9 cellular contexts compared by ENCODE assay signal in the genomic region with DNA sequence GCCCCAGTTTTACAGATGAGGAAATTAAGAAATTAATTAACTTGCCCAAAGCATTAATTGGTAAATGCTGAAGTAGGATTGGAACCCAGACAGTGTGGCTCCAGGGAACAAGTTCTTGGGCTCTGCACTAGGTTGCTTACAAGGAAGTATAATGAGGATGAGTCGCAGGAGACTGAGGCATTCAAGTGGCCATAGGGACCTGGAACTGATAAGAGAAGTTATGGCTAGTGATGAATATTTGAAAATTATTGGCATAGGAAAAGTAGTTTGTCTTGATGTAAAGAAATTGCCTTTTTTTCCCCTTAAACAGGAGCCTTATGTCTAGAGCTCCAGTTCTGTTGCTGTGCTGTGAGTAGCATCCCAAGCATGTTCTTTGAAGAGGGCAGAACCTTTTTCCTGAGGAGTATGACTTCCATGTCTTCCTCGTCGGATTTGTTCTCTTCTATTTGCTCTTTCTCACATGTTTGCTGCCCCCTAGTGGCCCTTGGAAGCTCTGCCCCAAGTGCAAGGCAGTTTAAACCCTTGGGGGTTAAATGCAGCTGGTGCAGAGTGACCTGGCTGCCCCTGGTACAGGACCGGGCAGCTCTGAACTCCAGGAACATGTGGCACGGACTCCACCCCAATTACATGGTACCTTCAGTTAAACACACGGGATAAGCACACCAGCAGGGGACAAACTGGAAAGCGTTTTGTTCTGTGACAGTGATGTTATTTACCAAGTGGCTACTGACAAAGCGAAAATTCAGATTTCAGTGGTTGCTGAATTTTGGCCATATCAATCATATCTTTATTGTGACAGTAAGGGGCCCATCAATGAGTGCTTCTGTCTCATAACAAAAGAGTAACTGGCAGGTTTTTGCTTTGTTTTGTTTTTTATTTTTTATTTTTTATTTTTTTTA.
DNase-seq lines count a peak whose midpoint lies in the region; ATAC-seq and TF ChIP-seq lines count a peak whose summit lies in the region.
"Had no signal": no experiment of that assay in that cellular context is flagged by ENCODE, and none has a peak within 500 bp of the region (broad histone marks: within the 10 kb centered on the region; RNA-seq: fewer than 3 reads in every experiment).

No MANE protein-coding gene starts in this region.

- DNase-seq in NCI-H2227 (lab: John Stamatoyannopoulos, UW; ENCODE audit: unreplicated experiment) (peak; percentile 83), cardiac fibroblast (ENCODE audit: low read depth in 2 of 2) (peak; percentile 91), kidney glomerular epithelial cell (lab: John Stamatoyannopoulos, UW) (peak; percentile 68)
- peak; percentile 7 to 42 (median 18) for DNase-seq in activated CD4-positive, CD25-positive, alpha-beta regulatory T cell (lab: John Stamatoyannopoulos, UW)
- peak; percentile 59 to 60 for DNase-seq in stimulated activated CD4-positive, alpha-beta T cell treated with anti-CD3 and anti-CD28 coated beads, Interleukin-2, amount 100 ng/mL, for 48 hours

- peak; percentile 86 for TF ChIP-seq CTCF in GM12875 (IDR thresholded peaks at IDR 0.05; ENCODE audit: borderline replicate concordance, insufficient read depth, low read depth, low read length)
- TF ChIP-seq CTCF in cardiac fibroblast (IDR thresholded peaks at IDR 0.05; ENCODE audit: low read depth, low read length) = peak; percentile 93

- H3K4me3 ChIP-seq in GM12875 (ENCODE audit: low read depth, low read length) (no peak overlapping the region), cardiac fibroblast (replicated peaks in 1 of 2; ENCODE audit: low read depth in 2 of 2, low read length in 2 of 2) (no peak overlapping the region)
- H3K4me3 ChIP-seq: skin epidermis had no signal

- ATAC-seq in HG03045 (IDR thresholded peaks at IDR 0.05; ENCODE audit: unreplicated experiment) = peak; percentile 76
- no peak for ATAC-seq in GM18520 (IDR thresholded peaks at IDR 0.05; ENCODE audit: unreplicated experiment)

Comparison
In these comparisons a context has a peak if more than half of its experiments do, and no peak if none do; other contexts are left out.
1. DNase-seq: peak in every context shown above with its lines; median percentile 91 in cardiac fibroblast; 83 in NCI-H2227; 68 in kidney glomerular epithelial cell; 60 in stimulated activated CD4-positive, alpha-beta T cell treated with anti-CD3 and anti-CD28 coated beads, Interleukin-2, amount 100 ng/mL, for 48 hours; 18 in activated CD4-positive, CD25-positive, alpha-beta regulatory T cell.